8 cellular contexts compared by ENCODE assay signal in genomic region chr5:157744055-157745011, GRCh38. TPM values are rescaled to one million over a fixed set of nuclear protein-coding genes. Genes with fewer than 3 reads are reported as not detected.
DNase-seq lines count a peak whose midpoint lies in the region; ATAC-seq and TF ChIP-seq lines count a peak whose summit lies in the region.

No MANE protein-coding gene starts in this region.

- H3K27ac ChIP-seq in CD8-positive, alpha-beta memory T cell (ENCODE audit: low read depth, low read length) = no peak overlapping the region

- ATAC-seq in GM19397 (IDR thresholded peaks at IDR 0.05; ENCODE audit: unreplicated experiment) = peak; percentile 26

- peaks cover 2% of the 10 kb centered on the region for H3K36me3 ChIP-seq in CD8-positive, alpha-beta memory T cell (ENCODE audit: insufficient read depth, low read length)
- peaks cover 2% of the 10 kb centered on the region for H3K36me3 ChIP-seq in neuron (ENCODE audit: insufficient read depth, low read length)

- peak overlapping the region; percentile 79 to 94 (median 91) for H3K4me3 Mint-ChIP-seq in CD8-positive, alpha-beta memory T cell
- peak overlapping the region; percentile 82 for H3K4me3 Mint-ChIP-seq in activated CD4-positive, alpha-beta memory T cell treated with anti-CD3 and anti-CD28 coated beads, Interleukin-2, amount 10 ng/mL, durations not matched to agents 7 days and 5 days

- POLR2A ChIA-PET in CD8-positive, alpha-beta memory T cell (lab: Charles Lee) = interaction anchor here (0.9 kb wide), 1 partner anchor 13 kb away, joined by 3 read pairs; the partner anchor contains the start of gene THG1L
- POLR2A ChIA-PET in activated CD4-positive, alpha-beta memory T cell treated with anti-CD3 and anti-CD28 coated beads, Interleukin-2, amount 10 ng/mL, durations not matched to agents 7 days and 5 days (lab: Charles Lee) = interaction anchor here (0.9 to 2.2 kb wide), 3 partner anchors 13 to 416 kb away, joined by 4 to 10 read pairs (median 8); partner anchors contain the start of gene THG1L

- H3K4me3 ChIP-seq in CD8-positive, alpha-beta memory T cell (ENCODE audit: low read length) = peak overlapping the region; percentile 66
- H3K4me3 ChIP-seq in fibroblast of the aortic adventitia (ENCODE audit: low read depth, low read length) = peak overlapping the region; percentile 86
- H3K4me3 ChIP-seq in neuron (ENCODE audit: low read length) = peak overlapping the region; percentile 62

- peaks cover 23 to 33% (median 29%) of the 10 kb centered on the region in 3 donors for H3K4me1 Mint-ChIP-seq in CD8-positive, alpha-beta memory T cell
- H3K4me1 Mint-ChIP-seq in activated CD4-positive, alpha-beta memory T cell treated with anti-CD3 and anti-CD28 coated beads, Interleukin-2, amount 10 ng/mL, durations not matched to agents 7 days and 5 days = peaks cover 46% of the 10 kb centered on the region

- no peaks in the 10 kb centered on the region for H3K9me3 Mint-ChIP-seq in CD8-positive, alpha-beta memory T cell
- H3K9me3 Mint-ChIP-seq in activated CD4-positive, alpha-beta memory T cell treated with anti-CD3 and anti-CD28 coated beads, Interleukin-2, amount 10 ng/mL, durations not matched to agents 7 days and 5 days = no peaks in the 10 kb centered on the region

- H3K9me3 ChIP-seq in CD8-positive, alpha-beta memory T cell (ENCODE audit: low read length) = no peaks in the 10 kb centered on the region
- no peaks in the 10 kb centered on the region for H3K9me3 ChIP-seq in neuron (ENCODE audit: low read length)

- H3K36me3 Mint-ChIP-seq in CD8-positive, alpha-beta memory T cell = peaks cover 0 to 8% (median 0%) of the 10 kb centered on the region in 3 donors
- peaks cover 5% of the 10 kb centered on the region for H3K36me3 Mint-ChIP-seq in activated CD4-positive, alpha-beta memory T cell treated with anti-CD3 and anti-CD28 coated beads, Interleukin-2, amount 10 ng/mL, durations not matched to agents 7 days and 5 days (ENCODE audit: low read depth)

- H3K27me3 ChIP-seq in CD8-positive, alpha-beta memory T cell (ENCODE audit: insufficient read depth, low read length, poor library complexity, severe bottlenecking) = no peaks in the 10 kb centered on the region
- H3K27me3 ChIP-seq in neuron (ENCODE audit: insufficient read depth, low read length) = no peaks in the 10 kb centered on the region

- peak in 2 of 5 donors; percentile 6 to 10 for DNase-seq in CD8-positive, alpha-beta memory T cell
- DNase-seq in HUDEP-2 (lab: John Stamatoyannopoulos, UW; ENCODE audit: unreplicated experiment in 76 of 76) (peak in 71 of 76 experiments; percentile 3 to 79 (median 52)), fibroblast of the aortic adventitia (ENCODE audit: low read depth) (no peak), NOMO-1 (lab: John Stamatoyannopoulos, UW; ENCODE audit: unreplicated experiment in 2 of 2) (no peak), H4 (ENCODE audit: low spot score) (no peak)
- DNase-seq in activated CD4-positive, alpha-beta memory T cell treated with anti-CD3 and anti-CD28 coated beads, Interleukin-2, amount 10 ng/mL, durations not matched to agents 7 days and 5 days = peak; percentile 39

- peaks cover 14% of the 10 kb centered on the region for H3K4me1 ChIP-seq in CD8-positive, alpha-beta memory T cell (ENCODE audit: insufficient read depth, low read length)
- peaks cover 18% of the 10 kb centered on the region for H3K4me1 ChIP-seq in neuron (ENCODE audit: insufficient read depth, low read length)

- peak overlapping the region; percentile 22 to 92 (median 86) for H3K27ac Mint-ChIP-seq in CD8-positive, alpha-beta memory T cell
- peak overlapping the region; percentile 76 for H3K27ac Mint-ChIP-seq in activated CD4-positive, alpha-beta memory T cell treated with anti-CD3 and anti-CD28 coated beads, Interleukin-2, amount 10 ng/mL, durations not matched to agents 7 days and 5 days

- peak overlapping the region; percentile 84 for H2AFZ ChIP-seq in neuron (ENCODE audit: low read depth, low read length)

- peaks cover 0 to 2% of the 10 kb centered on the region in 2 donors for H3K27me3 Mint-ChIP-seq in CD8-positive, alpha-beta memory T cell
- H3K27me3 Mint-ChIP-seq in activated CD4-positive, alpha-beta memory T cell treated with anti-CD3 and anti-CD28 coated beads, Interleukin-2, amount 10 ng/mL, durations not matched to agents 7 days and 5 days = no peaks in the 10 kb centered on the region

- TF ChIP-seq CTCF in fibroblast of the aortic adventitia (IDR thresholded peaks at IDR 0.05; ENCODE audit: insufficient read depth, low read length) = no peak

- CTCF ChIA-PET in CD8-positive, alpha-beta memory T cell (lab: Charles Lee) = interaction anchor here (0.7 to 3.4 kb wide), 33 partner anchors 9 to 421 kb away, joined by 3 to 51 read pairs (median 4); partner anchors contain the start of genes C5orf52, SOX30 and THG1L
- CTCF ChIA-PET in activated CD4-positive, alpha-beta memory T cell treated with anti-CD3 and anti-CD28 coated beads, Interleukin-2, amount 10 ng/mL, durations not matched to agents 7 days and 5 days (lab: Charles Lee) = interaction anchor here (0.8 to 4.7 kb wide), 34 partner anchors 9 to 643 kb away, joined by 3 to 84 read pairs (median 7); partner anchors contain the start of genes C5orf52, CLINT1, NIPAL4 and THG1L

RNA-seq across cellular contexts. Expression of gene LSM11, which starts 0.8 kb away (rescaled TPM):
- total RNA-seq in CD8-positive, alpha-beta memory T cell = 1 to 10 TPM; 7.8 to 7.9 TPM
- polyA plus RNA-seq in CD8-positive, alpha-beta memory T cell = 0.82 TPM
- 1 to 10 TPM; 5.4 to 5.8 TPM for total RNA-seq in activated CD4-positive, alpha-beta memory T cell treated with anti-CD3 and anti-CD28 coated beads, Interleukin-2, amount 10 ng/mL, durations not matched to agents 7 days and 5 days
- total RNA-seq in fibroblast of the aortic adventitia (ENCODE audit: low replicate concordance) = 4.9 and 5.2 TPM in 2 replicates
- 2.0 and 2.4 TPM in 2 replicates for total RNA-seq in H4 (2014; rRNA removed; shearing (Covaris generic))

RNA-seq across cellular contexts. Expression of gene THG1L, which starts 13.1 kb away (rescaled TPM):
- 10 to 100 TPM; 31.0 to 34.6 TPM for total RNA-seq in CD8-positive, alpha-beta memory T cell
- 4.6 TPM for polyA plus RNA-seq in CD8-positive, alpha-beta memory T cell
- total RNA-seq in activated CD4-positive, alpha-beta memory T cell treated with anti-CD3 and anti-CD28 coated beads, Interleukin-2, amount 10 ng/mL, durations not matched to agents 7 days and 5 days = 10 to 100 TPM; 10.6 to 11.4 TPM
- total RNA-seq in fibroblast of the aortic adventitia (ENCODE audit: low replicate concordance) = 18.2 and 23.0 TPM in 2 replicates
- 22.6 and 27.1 TPM in 2 replicates for total RNA-seq in H4 (2014; rRNA removed; shearing (Covaris generic))

Comparison
In these comparisons a context has a peak if more than half of its experiments do, and no peak if none do; other contexts are left out.
1. DNase-seq: peak in HUDEP-2 (71 of 76) and activated CD4-positive, alpha-beta memory T cell treated with anti-CD3 and anti-CD28 coated beads, Interleukin-2, amount 10 ng/mL, durations not matched to agents 7 days and 5 days (single experiment); none in fibroblast of the aortic adventitia (single experiment), NOMO-1 (0 of 2) and H4 (single experiment).
2. Peak in every context shown above with its lines, with median percentiles within 50 percentile points of each other: H3K4me3 ChIP-seq.